ENCODE assay signal across 25 cellular contexts in the genomic region with DNA sequence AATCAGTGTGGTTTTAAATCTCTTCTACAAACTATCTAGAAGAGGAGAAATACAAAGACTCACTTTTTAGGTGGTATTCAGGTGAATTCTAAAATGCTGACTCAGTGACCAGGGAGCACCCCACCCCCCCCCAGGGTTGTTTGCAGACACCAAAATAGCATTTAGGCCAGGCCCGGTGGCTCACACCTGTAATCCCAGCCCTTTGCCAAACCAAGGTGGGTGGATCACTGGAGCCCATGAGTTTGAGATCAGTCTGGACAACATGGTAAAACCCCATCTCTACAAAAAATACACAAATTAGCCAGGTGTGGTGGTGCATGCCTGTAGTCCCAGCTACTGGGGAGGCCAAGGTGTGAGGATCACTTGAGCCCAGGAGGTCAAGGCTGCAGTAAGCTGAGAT.
"Had no signal": no experiment of that assay in that cellular context is flagged by ENCODE, and none has a peak within 500 bp of the region (broad histone marks: within the 10 kb centered on the region; RNA-seq: fewer than 3 reads in every experiment).

No MANE protein-coding gene starts in this region.

- H3K9me3 ChIP-seq: left lung, neutrophil, right atrium auricular region, sigmoid colon, tibial nerve, uterus had no signal

- H3K9ac ChIP-seq: neural progenitor cell, parathyroid adenoma had no signal

- H3K4me3 ChIP-seq: left lung, lung, neural progenitor cell, right atrium auricular region, sigmoid colon, tibial nerve, uterus had no signal

- H3K27me3 ChIP-seq: right atrium auricular region, sigmoid colon, tibial nerve, uterus had no signal

- ATAC-seq: left colon; left lung; natural killer cell; stimulated activated naive CD8-positive, alpha-beta T cell treated with anti-CD3 and anti-CD28 coated beads, Interleukin-15, amount 100 ng/mL, for 72 hours had no signal

- H3K79me2 ChIP-seq: parathyroid adenoma had no signal

- FAIRE-seq: keratinocyte, small intestine had no signal

- H3K36me3 ChIP-seq: left lung, neural progenitor cell, neutrophil, right atrium auricular region, uterus had no signal

- H3K4me1 ChIP-seq: parathyroid adenoma, uterus had no signal

- DNase-seq: hippocampal formation; left colon; mesendoderm; naive B cell; natural killer cell; nephron progenitor cell; occipital lobe; sigmoid colon; small intestine; stimulated activated CD4-positive, alpha-beta T cell treated with anti-CD3 and anti-CD28 coated beads, Interleukin-1b, Interleukin-23, amount 100 ng/mL, for 48 hours; stimulated activated CD4-positive, alpha-beta T cell treated with anti-CD3 and anti-CD28 coated beads, Interleukin-2, amount 100 ng/mL, for 48 hours; stimulated activated CD4-positive, alpha-beta T cell treated with anti-CD3 and anti-CD28 coated beads, Interleukin-4, amount 100 ng/mL, for 4 hours; stimulated activated CD8-positive, alpha-beta memory T cell treated with anti-CD3 and anti-CD28 coated beads, Interleukin-4, amount 100 ng/mL, for 48 hours; stimulated activated naive CD4-positive, alpha-beta T cell treated with Interleukin-2 at 50 U/mL for 16 hours; stimulated activated naive CD8-positive, alpha-beta T cell treated with anti-CD3 and anti-CD28 coated beads, Interleukin-15, amount 100 ng/mL, for 72 hours; substantia nigra; uterus had no signal

- H2AFZ ChIP-seq: neural progenitor cell, parathyroid adenoma had no signal

- H3K27ac ChIP-seq: left lung, neural progenitor cell, neutrophil, parathyroid adenoma, right atrium auricular region, sigmoid colon, tibial nerve, uterus had no signal

- H3K4me2 ChIP-seq: neural progenitor cell had no signal
